In the genomic region with DNA sequence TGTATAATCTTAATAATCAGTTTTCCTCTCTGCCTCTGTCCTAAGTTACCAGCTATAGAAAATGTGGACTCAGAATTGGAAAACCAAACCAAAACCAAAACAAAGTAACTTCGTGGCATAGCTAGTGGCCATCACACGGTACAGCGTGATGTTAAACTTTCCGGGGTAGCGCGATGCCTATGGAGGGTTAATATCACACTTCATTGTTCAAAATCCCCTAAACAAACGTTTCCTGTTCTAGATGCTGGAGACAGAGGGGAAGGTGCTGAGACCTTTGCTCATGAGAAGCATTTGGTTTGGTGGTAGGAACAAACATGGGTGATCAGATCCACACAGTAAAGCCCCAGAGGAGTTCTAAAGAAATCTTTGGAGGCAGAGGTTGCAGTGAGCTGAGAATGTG, we compare ENCODE assay signal across 35 cellular contexts. TPM values are rescaled to one million over a fixed set of nuclear protein-coding genes. Genes with fewer than 3 reads are reported as not detected.
"Had no signal": no experiment of that assay in that cellular context is flagged by ENCODE, and none has a peak within 500 bp of the region (broad histone marks: within the 10 kb centered on the region; RNA-seq: fewer than 3 reads in every experiment).

No MANE protein-coding gene starts in this region.

- H3K27ac ChIP-seq: colonic mucosa, esophagus muscularis mucosa, foreskin keratinocyte, gastroesophageal sphincter, heart left ventricle, hepatocyte, left lung, neural progenitor cell, parathyroid adenoma, right lobe of liver, stomach, thyroid gland, vagina had no signal

- DNase-seq: colonic mucosa; effector CD8-positive, alpha-beta T cell; foreskin keratinocyte; heart left ventricle; left cardiac atrium; left lung; mammary epithelial cell; mesendoderm; naive thymus-derived CD8-positive, alpha-beta T cell; right lobe of liver; small intestine; stimulated activated CD4-positive, alpha-beta T cell treated with anti-CD3 and anti-CD28 coated beads, Interleukin-15, amount 100 ng/mL, for 24 hours; stimulated activated CD4-positive, alpha-beta T cell treated with anti-CD3 and anti-CD28 coated beads, Interleukin-2, amount 100 ng/mL, for 48 hours; stimulated activated naive B cell treated with anti-CD40 and anti-IgM and Interleukin-4, amounts not matched to agents 10 μg/mL and 1 μg/mL and 100 μg/mL, for 72 hours; stomach; thyroid gland; trophoblast cell had no signal

- H3K9me3 ChIP-seq: colonic mucosa, esophagus muscularis mucosa, gastroesophageal sphincter, heart left ventricle, left lung, right lobe of liver, stomach, thyroid gland, vagina had no signal

- FAIRE-seq: endothelial cell of umbilical vein, islet of Langerhans, small intestine had no signal

- H3K79me2 ChIP-seq: hepatocyte, parathyroid adenoma had no signal

- H3K9me3 Mint-ChIP-seq: dendritic cell treated with granulocyte-macrophage colony-stimulating factor and Interleukin-4, amounts not matched to agents 40 ng/mL and 50 ng/mL, for 4 days; naive thymus-derived CD8-positive, alpha-beta T cell; stimulated activated naive B cell treated with anti-CD40 and anti-IgM and Interleukin-4, amounts not matched to agents 10 μg/mL and 1 μg/mL and 100 μg/mL, for 72 hours had no signal

- H3K27me3 Mint-ChIP-seq: progenitor cell of endocrine pancreas had no signal

- H3K27ac Mint-ChIP-seq: dendritic cell treated with granulocyte-macrophage colony-stimulating factor and Interleukin-4, amounts not matched to agents 40 ng/mL and 50 ng/mL, for 4 days; neural progenitor cell; progenitor cell of endocrine pancreas; stimulated activated naive B cell treated with anti-CD40 and anti-IgM and Interleukin-4, amounts not matched to agents 10 μg/mL and 1 μg/mL and 100 μg/mL, for 72 hours had no signal

- ATAC-seq: foreskin keratinocyte; gastroesophageal sphincter; heart left ventricle; left cardiac atrium; naive thymus-derived CD8-positive, alpha-beta T cell; right lobe of liver; stimulated activated naive B cell treated with anti-CD40 and anti-IgM and Interleukin-4, amounts not matched to agents 10 μg/mL and 1 μg/mL and 100 μg/mL, for 72 hours had no signal

- H2AFZ ChIP-seq: hepatocyte, neural progenitor cell, parathyroid adenoma had no signal

- H3K4me2 ChIP-seq: hepatocyte, neural progenitor cell had no signal

- H3K36me3 ChIP-seq: colonic mucosa, esophagus muscularis mucosa, gastroesophageal sphincter, heart left ventricle, left lung, neural progenitor cell, right lobe of liver, stomach, thyroid gland, vagina had no signal

- H3K4me3 ChIP-seq: colonic mucosa, esophagus muscularis mucosa, gastroesophageal sphincter, heart left ventricle, hepatocyte, left lung, neural progenitor cell, right lobe of liver, stomach, thyroid gland, vagina had no signal

- H3K4me3 Mint-ChIP-seq: dendritic cell treated with granulocyte-macrophage colony-stimulating factor and Interleukin-4, amounts not matched to agents 40 ng/mL and 50 ng/mL, for 4 days; naive thymus-derived CD8-positive, alpha-beta T cell; neural progenitor cell; stimulated activated naive B cell treated with anti-CD40 and anti-IgM and Interleukin-4, amounts not matched to agents 10 μg/mL and 1 μg/mL and 100 μg/mL, for 72 hours had no signal

- H3K4me1 Mint-ChIP-seq: naive thymus-derived CD8-positive, alpha-beta T cell; neural progenitor cell; stimulated activated naive B cell treated with anti-CD40 and anti-IgM and Interleukin-4, amounts not matched to agents 10 μg/mL and 1 μg/mL and 100 μg/mL, for 72 hours had no signal

- H3K9ac ChIP-seq: neural progenitor cell, parathyroid adenoma had no signal

- H3K4me1 ChIP-seq: colonic mucosa, foreskin keratinocyte, heart left ventricle, neural progenitor cell, parathyroid adenoma, right lobe of liver, thyroid gland had no signal

- H3K36me3 Mint-ChIP-seq: naive thymus-derived CD8-positive, alpha-beta T cell; neural progenitor cell; stimulated activated naive B cell treated with anti-CD40 and anti-IgM and Interleukin-4, amounts not matched to agents 10 μg/mL and 1 μg/mL and 100 μg/mL, for 72 hours had no signal

- H3K27me3 ChIP-seq: colonic mucosa, esophagus muscularis mucosa, foreskin keratinocyte, gastroesophageal sphincter, heart left ventricle, hepatocyte, left lung, neural progenitor cell, right lobe of liver, stomach, thyroid gland, vagina had no signal

RNA-seq across cellular contexts. Expression of a gene that starts 4.9 kb away (rescaled TPM):
- total RNA-seq: colonic mucosa; endothelial cell of umbilical vein; epithelial cell of proximal tubule; esophagus muscularis mucosa; fibroblast of lung; foreskin keratinocyte; gastroesophageal sphincter; heart left ventricle; kidney epithelial cell; left cardiac atrium; left lung; mammary epithelial cell; myocyte; naive thymus-derived CD8-positive, alpha-beta T cell; osteoblast; right lobe of liver; stomach; subcutaneous adipose tissue; temporal lobe; thyroid gland; ureter; vagina had no signal
- polyA plus RNA-seq: endothelial cell of umbilical vein; fibroblast of lung; foreskin keratinocyte; heart left ventricle; hepatocyte; mammary epithelial cell; naive thymus-derived CD8-positive, alpha-beta T cell; small intestine; stomach had no signal

RNA-seq across cellular contexts. Expression of a gene that starts 30.7 kb away (rescaled TPM):
- total RNA-seq: myocyte had no signal
